ENCODE assay signal across 13 cellular contexts in genomic region chr4:26076896-26077295, GRCh38.
DNase-seq lines count a peak whose midpoint lies in the region; ATAC-seq and TF ChIP-seq lines count a peak whose summit lies in the region.
"Had no signal": no experiment of that assay in that cellular context is flagged by ENCODE, and none has a peak within 500 bp of the region (broad histone marks: within the 10 kb centered on the region; RNA-seq: fewer than 3 reads in every experiment).

No MANE protein-coding gene starts in this region.

- H3K36me3 ChIP-seq in adipocyte (ENCODE audit: control insufficient read depth, insufficient read depth, low read length, severe bottlenecking) (no peaks in the 10 kb centered on the region), neutrophil (no peaks in the 10 kb centered on the region)
- H3K36me3 ChIP-seq: SJCRH30 had no signal

- no peak for ATAC-seq in HG03521 (IDR thresholded peaks at IDR 0.05; ENCODE audit: unreplicated experiment)

- peak overlapping the region; percentile 7 for H3K9ac ChIP-seq in adipocyte (ENCODE audit: low read length)

- H3K27ac ChIP-seq in neutrophil, result peak overlapping the region; percentile 96
- H3K27ac ChIP-seq: SJCRH30 had no signal

- H3K27me3 ChIP-seq in adipocyte (replicated peaks; ENCODE audit: control insufficient read depth, insufficient read depth, low read length) (no peaks in the 10 kb centered on the region), neutrophil (no peaks in the 10 kb centered on the region)
- H3K27me3 ChIP-seq: SJCRH30 had no signal

- TF ChIP-seq CTCF in neutrophil (IDR thresholded peaks at IDR 0.05), result no peak

- H3K9me3 ChIP-seq in adipocyte (ENCODE audit: control insufficient read depth, low read length) (peaks cover 6% of the 10 kb centered on the region), neutrophil (no peaks in the 10 kb centered on the region)

- DNase-seq in EL (peak; percentile 60), LHCN-M2 (ENCODE audit: low read depth) (peak; percentile 72), adipocyte (ENCODE audit: low read depth) (no peak), SKM-1 (lab: John Stamatoyannopoulos, UW; ENCODE audit: unreplicated experiment) (no peak), DMS153 treated with DMSO at 0.1 percent for 48 hours (lab: John Stamatoyannopoulos, UW; ENCODE audit: unreplicated experiment) (no peak)
- no peak for DNase-seq in effector CD8-positive, alpha-beta T cell (lab: John Stamatoyannopoulos, UW)
- DNase-seq: activated CD8-positive, alpha-beta memory T cell treated with anti-CD3 and anti-CD28 coated beads, Interleukin-2, amount 50 U/mL, for 4 hours; effector memory CD4-positive, alpha-beta T cell; left cardiac atrium; NCI-H2107; SJCRH30 had no signal

- H3K4me1 ChIP-seq in adipocyte (ENCODE audit: control insufficient read depth, insufficient read depth, low read length) (peaks cover 38% of the 10 kb centered on the region), neutrophil (ENCODE audit: control insufficient read depth in 1 of 2, insufficient read depth in 1 of 2, low read depth in 1 of 2, low read length in 1 of 2) (peaks cover 76 to 84% of the 10 kb centered on the region in 2 experiments)
- H3K4me1 ChIP-seq: SJCRH30 had no signal

- H3K4me3 ChIP-seq in adipocyte (ENCODE audit: low read length), result peak overlapping the region; percentile 20
- peak overlapping the region in 1 of 2 experiments; percentile 28 for H3K4me3 ChIP-seq in neutrophil (ENCODE audit: low read depth in 1 of 2, low read length in 1 of 2)
- H3K4me3 ChIP-seq: SJCRH30 had no signal

Comparison
In these comparisons a context has a peak if more than half of its experiments do, and no peak if none do; other contexts are left out.
1. DNase-seq: peak in EL (single experiment) and LHCN-M2 (single experiment); none in adipocyte (single experiment), SKM-1 (single experiment), DMS153 treated with DMSO at 0.1 percent for 48 hours (single experiment) and effector CD8-positive, alpha-beta T cell (single experiment).